Comparison of ENCODE assay signal across 1 cellular context in the genomic region with DNA sequence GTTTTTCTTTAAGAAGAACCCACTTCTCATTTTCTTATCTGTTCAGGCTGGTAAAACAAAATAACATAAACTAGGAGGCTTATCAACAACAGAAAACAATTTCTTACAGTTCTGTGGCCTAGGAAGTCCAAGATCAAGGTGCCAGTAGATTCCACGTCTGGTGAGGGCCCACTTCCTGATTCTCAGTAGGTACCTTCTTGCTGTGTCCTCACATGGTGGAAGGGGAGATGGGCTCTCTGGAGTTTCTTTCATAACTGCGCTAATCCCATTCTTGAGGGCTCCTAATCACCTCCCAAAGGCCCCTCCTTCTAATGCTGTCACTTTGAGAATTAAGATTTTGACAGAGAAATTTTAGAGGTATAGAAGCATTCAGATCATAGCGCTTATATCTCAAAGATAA.
TF ChIP-seq lines count a peak whose summit lies in the region.

No MANE protein-coding gene starts in this region.

TF ChIP-seq in A549, 52 proteins besides CTCF, POLR2A, EP300 and RAD21 (continued from another document):
- TF ChIP-seq, protein P1, sequence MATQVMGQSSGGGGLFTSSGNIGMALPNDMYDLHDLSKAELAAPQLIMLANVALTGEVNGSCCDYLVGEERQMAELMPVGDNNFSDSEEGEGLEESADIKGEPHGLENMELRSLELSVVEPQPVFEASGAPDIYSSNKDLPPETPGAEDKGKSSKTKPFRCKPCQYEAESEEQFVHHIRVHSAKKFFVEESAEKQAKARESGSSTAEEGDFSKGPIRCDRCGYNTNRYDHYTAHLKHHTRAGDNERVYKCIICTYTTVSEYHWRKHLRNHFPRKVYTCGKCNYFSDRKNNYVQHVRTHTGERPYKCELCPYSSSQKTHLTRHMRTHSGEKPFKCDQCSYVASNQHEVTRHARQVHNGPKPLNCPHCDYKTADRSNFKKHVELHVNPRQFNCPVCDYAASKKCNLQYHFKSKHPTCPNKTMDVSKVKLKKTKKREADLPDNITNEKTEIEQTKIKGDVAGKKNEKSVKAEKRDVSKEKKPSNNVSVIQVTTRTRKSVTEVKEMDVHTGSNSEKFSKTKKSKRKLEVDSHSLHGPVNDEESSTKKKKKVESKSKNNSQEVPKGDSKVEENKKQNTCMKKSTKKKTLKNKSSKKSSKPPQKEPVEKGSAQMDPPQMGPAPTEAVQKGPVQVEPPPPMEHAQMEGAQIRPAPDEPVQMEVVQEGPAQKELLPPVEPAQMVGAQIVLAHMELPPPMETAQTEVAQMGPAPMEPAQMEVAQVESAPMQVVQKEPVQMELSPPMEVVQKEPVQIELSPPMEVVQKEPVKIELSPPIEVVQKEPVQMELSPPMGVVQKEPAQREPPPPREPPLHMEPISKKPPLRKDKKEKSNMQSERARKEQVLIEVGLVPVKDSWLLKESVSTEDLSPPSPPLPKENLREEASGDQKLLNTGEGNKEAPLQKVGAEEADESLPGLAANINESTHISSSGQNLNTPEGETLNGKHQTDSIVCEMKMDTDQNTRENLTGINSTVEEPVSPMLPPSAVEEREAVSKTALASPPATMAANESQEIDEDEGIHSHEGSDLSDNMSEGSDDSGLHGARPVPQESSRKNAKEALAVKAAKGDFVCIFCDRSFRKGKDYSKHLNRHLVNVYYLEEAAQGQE (IDR thresholded peaks at IDR 0.05): no peak
- TF ChIP-seq, protein P2, sequence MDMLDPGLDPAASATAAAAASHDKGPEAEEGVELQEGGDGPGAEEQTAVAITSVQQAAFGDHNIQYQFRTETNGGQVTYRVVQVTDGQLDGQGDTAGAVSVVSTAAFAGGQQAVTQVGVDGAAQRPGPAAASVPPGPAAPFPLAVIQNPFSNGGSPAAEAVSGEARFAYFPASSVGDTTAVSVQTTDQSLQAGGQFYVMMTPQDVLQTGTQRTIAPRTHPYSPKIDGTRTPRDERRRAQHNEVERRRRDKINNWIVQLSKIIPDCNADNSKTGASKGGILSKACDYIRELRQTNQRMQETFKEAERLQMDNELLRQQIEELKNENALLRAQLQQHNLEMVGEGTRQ (IDR thresholded peaks at IDR 0.05): no peak
- TF ChIP-seq PBX3 (IDR thresholded peaks at IDR 0.05) (no peak), ZC3H11A (IDR thresholded peaks at IDR 0.05) (no peak)
